In the genomic region with DNA sequence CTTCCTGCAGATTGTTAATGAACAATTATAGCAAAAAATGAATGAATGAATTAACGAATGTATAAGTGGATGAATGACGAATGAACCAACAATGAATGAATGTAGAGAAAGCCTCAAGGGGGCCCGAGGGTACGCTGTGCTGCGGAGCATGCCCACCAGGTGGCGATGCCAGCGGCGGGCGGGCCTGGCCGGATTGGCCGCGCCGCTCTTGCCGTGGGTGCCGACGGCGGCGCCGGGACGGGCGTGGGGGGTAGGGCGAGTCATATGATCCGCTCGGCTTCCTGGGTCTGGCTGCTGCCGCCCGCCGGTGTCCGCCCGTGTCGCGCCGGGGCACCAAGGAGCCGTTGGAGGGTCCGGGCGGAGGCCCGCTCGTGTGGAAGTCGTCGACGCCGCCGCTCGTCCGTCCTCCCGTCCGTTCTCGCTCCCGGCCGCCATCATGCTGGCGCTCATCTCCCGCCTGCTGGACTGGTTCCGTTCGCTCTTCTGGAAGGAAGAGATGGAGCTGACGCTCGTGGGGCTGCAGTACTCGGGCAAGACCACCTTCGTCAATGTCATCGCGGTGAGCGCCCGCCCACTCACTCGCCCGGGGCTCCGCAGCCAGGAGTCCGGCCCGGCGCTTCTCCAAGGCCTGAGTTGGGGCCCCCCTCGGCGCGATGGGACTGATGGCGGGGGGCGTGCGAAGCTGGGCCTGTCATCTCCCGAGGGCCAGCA, we compare ENCODE assay signal across 1 cellular context.
TF ChIP-seq lines count a peak whose summit lies in the region.

A gene (plus strand): TSS at position 263 of the 711 bp plus-strand sequence. CDS start 174 bp downstream, at position 437.

TF ChIP-seq in HepG2, 621 proteins besides CTCF, POLR2A, EP300 and RAD21 (continued from another document and continues in another):
- TF ChIP-seq, protein P1, sequence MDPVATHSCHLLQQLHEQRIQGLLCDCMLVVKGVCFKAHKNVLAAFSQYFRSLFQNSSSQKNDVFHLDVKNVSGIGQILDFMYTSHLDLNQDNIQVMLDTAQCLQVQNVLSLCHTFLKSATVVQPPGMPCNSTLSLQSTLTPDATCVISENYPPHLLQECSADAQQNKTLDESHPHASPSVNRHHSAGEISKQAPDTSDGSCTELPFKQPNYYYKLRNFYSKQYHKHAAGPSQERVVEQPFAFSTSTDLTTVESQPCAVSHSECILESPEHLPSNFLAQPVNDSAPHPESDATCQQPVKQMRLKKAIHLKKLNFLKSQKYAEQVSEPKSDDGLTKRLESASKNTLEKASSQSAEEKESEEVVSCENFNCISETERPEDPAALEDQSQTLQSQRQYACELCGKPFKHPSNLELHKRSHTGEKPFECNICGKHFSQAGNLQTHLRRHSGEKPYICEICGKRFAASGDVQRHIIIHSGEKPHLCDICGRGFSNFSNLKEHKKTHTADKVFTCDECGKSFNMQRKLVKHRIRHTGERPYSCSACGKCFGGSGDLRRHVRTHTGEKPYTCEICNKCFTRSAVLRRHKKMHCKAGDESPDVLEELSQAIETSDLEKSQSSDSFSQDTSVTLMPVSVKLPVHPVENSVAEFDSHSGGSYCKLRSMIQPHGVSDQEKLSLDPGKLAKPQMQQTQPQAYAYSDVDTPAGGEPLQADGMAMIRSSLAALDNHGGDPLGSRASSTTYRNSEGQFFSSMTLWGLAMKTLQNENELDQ (CRISPR knock-in tag; IDR thresholded peaks at IDR 0.05; ENCODE audit: borderline replicate concordance), result no peak
- TF ChIP-seq, protein P2, sequence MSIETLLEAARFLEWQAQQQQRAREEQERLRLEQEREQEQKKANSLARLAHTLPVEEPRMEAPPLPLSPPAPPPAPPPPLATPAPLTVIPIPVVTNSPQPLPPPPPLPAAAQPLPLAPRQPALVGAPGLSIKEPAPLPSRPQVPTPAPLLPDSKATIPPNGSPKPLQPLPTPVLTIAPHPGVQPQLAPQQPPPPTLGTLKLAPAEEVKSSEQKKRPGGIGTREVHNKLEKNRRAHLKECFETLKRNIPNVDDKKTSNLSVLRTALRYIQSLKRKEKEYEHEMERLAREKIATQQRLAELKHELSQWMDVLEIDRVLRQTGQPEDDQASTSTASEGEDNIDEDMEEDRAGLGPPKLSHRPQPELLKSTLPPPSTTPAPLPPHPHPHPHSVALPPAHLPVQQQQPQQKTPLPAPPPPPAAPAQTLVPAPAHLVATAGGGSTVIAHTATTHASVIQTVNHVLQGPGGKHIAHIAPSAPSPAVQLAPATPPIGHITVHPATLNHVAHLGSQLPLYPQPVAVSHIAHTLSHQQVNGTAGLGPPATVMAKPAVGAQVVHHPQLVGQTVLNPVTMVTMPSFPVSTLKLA (IDR thresholded peaks at IDR 0.05), result no peak
- TF ChIP-seq POGZ (CRISPR knock-in tag; IDR thresholded peaks at IDR 0.05) (peak; percentile 98), ZNF296 (CRISPR knock-in tag; conservative IDR thresholded peaks at IDR 0.05) (peak; percentile 38; the same call in 1 of the 2 replicates), ZNF546 (CRISPR knock-in tag; conservative IDR thresholded peaks at IDR 0.05) (peak; percentile 93), HMGA1 (CRISPR knock-in tag; conservative IDR thresholded peaks at IDR 0.05) (no peak), ZNF746 (CRISPR knock-in tag; IDR thresholded peaks at IDR 0.05) (no peak; the same call in 1 of the 2 replicates), ZNF180 (CRISPR knock-in tag; IDR thresholded peaks at IDR 0.05; ENCODE audit: borderline replicate concordance, low read depth) (no peak), ZNF766 (CRISPR knock-in tag; IDR thresholded peaks at IDR 0.05; ENCODE audit: borderline replicate concordance) (peak; percentile 84; the same call in 1 of the 2 replicates), ZNF441 (CRISPR knock-in tag; IDR thresholded peaks at IDR 0.05; ENCODE audit: borderline replicate concordance) (peak; percentile 37; the same call in 1 of the 2 replicates), TBP (CRISPR knock-in tag; IDR thresholded peaks at IDR 0.05) (no peak), EED (CRISPR knock-in tag; IDR thresholded peaks at IDR 0.05) (peak; percentile 81; the same call in 1 of the 2 replicates), ZNF75D (CRISPR knock-in tag; IDR thresholded peaks at IDR 0.05; ENCODE audit: borderline replicate concordance) (no peak), ZNF333 (CRISPR knock-in tag; IDR thresholded peaks at IDR 0.05; ENCODE audit: borderline replicate concordance) (peak; percentile 57; the same call in 1 of the 2 replicates), PAF1 (CRISPR knock-in tag; IDR thresholded peaks at IDR 0.05) (no peak), THAP11 (CRISPR knock-in tag; IDR thresholded peaks at IDR 0.05) (peak; percentile 94), SCMH1 (CRISPR knock-in tag; IDR thresholded peaks at IDR 0.05; ENCODE audit: borderline replicate concordance) (no peak), NFIB (CRISPR knock-in tag; IDR thresholded peaks at IDR 0.05; ENCODE audit: borderline replicate concordance) (no peak), SMARCC2 (IDR thresholded peaks at IDR 0.05) (no peak), ZNF772 (CRISPR knock-in tag; IDR thresholded peaks at IDR 0.05) (peak; percentile 91), NR2F2 (IDR thresholded peaks at IDR 0.05; ENCODE audit: borderline replicate concordance, low read depth) (no peak), ZNF44 (CRISPR knock-in tag; IDR thresholded peaks at IDR 0.05) (no peak), STAG1 (CRISPR knock-in tag; IDR thresholded peaks at IDR 0.05) (peak; percentile 52), MED8 (CRISPR knock-in tag; IDR thresholded peaks at IDR 0.05; ENCODE audit: insufficient replicate concordance) (peak; percentile 65), ZNF550 (CRISPR knock-in tag; IDR thresholded peaks at IDR 0.05; ENCODE audit: borderline replicate concordance) (no peak), ZNF274 (CRISPR knock-in tag; IDR thresholded peaks at IDR 0.05) (no peak), ZC3H13 (CRISPR knock-in tag; IDR thresholded peaks at IDR 0.05) (peak; percentile 81; the same call in 1 of the 2 replicates), ZNF253 (CRISPR knock-in tag; IDR thresholded peaks at IDR 0.05; ENCODE audit: borderline replicate concordance) (no peak), PHF5A (CRISPR knock-in tag; IDR thresholded peaks at IDR 0.05; ENCODE audit: low read depth, unreplicated experiment) (peak; percentile 40), MAFG (CRISPR knock-in tag; IDR thresholded peaks at IDR 0.05) (no peak), ZSCAN31 (CRISPR knock-in tag; IDR thresholded peaks at IDR 0.05; ENCODE audit: low read depth) (peak; percentile 86), ZNF326 (CRISPR knock-in tag; IDR thresholded peaks at IDR 0.05; ENCODE audit: borderline replicate concordance) (no peak)
- TF ChIP-seq, protein P3, sequence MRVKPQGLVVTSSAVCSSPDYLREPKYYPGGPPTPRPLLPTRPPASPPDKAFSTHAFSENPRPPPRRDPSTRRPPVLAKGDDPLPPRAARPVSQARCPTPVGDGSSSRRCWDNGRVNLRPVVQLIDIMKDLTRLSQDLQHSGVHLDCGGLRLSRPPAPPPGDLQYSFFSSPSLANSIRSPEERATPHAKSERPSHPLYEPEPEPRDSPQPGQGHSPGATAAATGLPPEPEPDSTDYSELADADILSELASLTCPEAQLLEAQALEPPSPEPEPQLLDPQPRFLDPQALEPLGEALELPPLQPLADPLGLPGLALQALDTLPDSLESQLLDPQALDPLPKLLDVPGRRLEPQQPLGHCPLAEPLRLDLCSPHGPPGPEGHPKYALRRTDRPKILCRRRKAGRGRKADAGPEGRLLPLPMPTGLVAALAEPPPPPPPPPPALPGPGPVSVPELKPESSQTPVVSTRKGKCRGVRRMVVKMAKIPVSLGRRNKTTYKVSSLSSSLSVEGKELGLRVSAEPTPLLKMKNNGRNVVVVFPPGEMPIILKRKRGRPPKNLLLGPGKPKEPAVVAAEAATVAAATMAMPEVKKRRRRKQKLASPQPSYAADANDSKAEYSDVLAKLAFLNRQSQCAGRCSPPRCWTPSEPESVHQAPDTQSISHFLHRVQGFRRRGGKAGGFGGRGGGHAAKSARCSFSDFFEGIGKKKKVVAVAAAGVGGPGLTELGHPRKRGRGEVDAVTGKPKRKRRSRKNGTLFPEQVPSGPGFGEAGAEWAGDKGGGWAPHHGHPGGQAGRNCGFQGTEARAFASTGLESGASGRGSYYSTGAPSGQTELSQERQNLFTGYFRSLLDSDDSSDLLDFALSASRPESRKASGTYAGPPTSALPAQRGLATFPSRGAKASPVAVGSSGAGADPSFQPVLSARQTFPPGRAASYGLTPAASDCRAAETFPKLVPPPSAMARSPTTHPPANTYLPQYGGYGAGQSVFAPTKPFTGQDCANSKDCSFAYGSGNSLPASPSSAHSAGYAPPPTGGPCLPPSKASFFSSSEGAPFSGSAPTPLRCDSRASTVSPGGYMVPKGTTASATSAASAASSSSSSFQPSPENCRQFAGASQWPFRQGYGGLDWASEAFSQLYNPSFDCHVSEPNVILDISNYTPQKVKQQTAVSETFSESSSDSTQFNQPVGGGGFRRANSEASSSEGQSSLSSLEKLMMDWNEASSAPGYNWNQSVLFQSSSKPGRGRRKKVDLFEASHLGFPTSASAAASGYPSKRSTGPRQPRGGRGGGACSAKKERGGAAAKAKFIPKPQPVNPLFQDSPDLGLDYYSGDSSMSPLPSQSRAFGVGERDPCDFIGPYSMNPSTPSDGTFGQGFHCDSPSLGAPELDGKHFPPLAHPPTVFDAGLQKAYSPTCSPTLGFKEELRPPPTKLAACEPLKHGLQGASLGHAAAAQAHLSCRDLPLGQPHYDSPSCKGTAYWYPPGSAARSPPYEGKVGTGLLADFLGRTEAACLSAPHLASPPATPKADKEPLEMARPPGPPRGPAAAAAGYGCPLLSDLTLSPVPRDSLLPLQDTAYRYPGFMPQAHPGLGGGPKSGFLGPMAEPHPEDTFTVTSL (CRISPR knock-in tag; IDR thresholded peaks at IDR 0.05; ENCODE audit: borderline replicate concordance), result no peak
- TF ChIP-seq, protein P4, sequence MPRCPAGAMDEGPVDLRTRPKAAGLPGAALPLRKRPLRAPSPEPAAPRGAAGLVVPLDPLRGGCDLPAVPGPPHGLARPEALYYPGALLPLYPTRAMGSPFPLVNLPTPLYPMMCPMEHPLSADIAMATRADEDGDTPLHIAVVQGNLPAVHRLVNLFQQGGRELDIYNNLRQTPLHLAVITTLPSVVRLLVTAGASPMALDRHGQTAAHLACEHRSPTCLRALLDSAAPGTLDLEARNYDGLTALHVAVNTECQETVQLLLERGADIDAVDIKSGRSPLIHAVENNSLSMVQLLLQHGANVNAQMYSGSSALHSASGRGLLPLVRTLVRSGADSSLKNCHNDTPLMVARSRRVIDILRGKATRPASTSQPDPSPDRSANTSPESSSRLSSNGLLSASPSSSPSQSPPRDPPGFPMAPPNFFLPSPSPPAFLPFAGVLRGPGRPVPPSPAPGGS (CRISPR knock-in tag; IDR thresholded peaks at IDR 0.05), result peak; percentile 83; the same call in 1 of the 2 replicates
- TF ChIP-seq, protein P5, sequence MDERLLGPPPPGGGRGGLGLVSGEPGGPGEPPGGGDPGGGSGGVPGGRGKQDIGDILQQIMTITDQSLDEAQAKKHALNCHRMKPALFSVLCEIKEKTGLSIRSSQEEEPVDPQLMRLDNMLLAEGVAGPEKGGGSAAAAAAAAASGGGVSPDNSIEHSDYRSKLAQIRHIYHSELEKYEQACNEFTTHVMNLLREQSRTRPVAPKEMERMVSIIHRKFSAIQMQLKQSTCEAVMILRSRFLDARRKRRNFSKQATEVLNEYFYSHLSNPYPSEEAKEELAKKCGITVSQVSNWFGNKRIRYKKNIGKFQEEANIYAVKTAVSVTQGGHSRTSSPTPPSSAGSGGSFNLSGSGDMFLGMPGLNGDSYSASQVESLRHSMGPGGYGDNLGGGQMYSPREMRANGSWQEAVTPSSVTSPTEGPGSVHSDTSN (CRISPR knock-in tag; IDR thresholded peaks at IDR 0.05), result no peak
- TF ChIP-seq, protein P6, sequence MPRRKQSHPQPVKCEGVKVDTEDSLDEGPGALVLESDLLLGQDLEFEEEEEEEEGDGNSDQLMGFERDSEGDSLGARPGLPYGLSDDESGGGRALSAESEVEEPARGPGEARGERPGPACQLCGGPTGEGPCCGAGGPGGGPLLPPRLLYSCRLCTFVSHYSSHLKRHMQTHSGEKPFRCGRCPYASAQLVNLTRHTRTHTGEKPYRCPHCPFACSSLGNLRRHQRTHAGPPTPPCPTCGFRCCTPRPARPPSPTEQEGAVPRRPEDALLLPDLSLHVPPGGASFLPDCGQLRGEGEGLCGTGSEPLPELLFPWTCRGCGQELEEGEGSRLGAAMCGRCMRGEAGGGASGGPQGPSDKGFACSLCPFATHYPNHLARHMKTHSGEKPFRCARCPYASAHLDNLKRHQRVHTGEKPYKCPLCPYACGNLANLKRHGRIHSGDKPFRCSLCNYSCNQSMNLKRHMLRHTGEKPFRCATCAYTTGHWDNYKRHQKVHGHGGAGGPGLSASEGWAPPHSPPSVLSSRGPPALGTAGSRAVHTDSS (CRISPR knock-in tag; conservative IDR thresholded peaks at IDR 0.05), result 0 out of 2 replicates have a peak, but pooled peaks have one; percentile 84
- TF ChIP-seq, protein P7, sequence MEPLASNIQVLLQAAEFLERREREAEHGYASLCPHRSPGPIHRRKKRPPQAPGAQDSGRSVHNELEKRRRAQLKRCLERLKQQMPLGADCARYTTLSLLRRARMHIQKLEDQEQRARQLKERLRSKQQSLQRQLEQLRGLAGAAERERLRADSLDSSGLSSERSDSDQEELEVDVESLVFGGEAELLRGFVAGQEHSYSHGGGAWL (CRISPR knock-in tag; IDR thresholded peaks at IDR 0.05), result peak; percentile 42; the same call in 1 of the 2 replicates
- TF ChIP-seq, protein P8, sequence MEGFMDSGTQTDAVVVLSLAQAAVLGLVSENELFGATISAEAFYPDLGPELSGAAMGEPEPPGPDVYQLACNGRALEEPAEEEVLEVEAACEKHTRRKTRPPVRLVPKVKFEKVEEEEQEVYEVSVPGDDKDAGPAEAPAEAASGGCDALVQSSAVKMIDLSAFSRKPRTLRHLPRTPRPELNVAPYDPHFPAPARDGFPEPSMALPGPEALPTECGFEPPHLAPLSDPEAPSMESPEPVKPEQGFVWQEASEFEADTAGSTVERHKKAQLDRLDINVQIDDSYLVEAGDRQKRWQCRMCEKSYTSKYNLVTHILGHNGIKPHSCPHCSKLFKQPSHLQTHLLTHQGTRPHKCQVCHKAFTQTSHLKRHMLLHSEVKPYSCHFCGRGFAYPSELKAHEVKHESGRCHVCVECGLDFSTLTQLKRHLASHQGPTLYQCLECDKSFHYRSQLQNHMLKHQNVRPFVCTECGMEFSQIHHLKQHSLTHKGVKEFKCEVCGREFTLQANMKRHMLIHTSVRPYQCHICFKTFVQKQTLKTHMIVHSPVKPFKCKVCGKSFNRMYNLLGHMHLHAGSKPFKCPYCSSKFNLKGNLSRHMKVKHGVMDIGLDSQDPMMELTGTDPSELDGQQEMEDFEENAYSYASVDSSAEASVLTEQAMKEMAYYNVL (CRISPR knock-in tag; IDR thresholded peaks at IDR 0.05; ENCODE audit: borderline replicate concordance), result peak; percentile 78
- TF ChIP-seq, protein P9, sequence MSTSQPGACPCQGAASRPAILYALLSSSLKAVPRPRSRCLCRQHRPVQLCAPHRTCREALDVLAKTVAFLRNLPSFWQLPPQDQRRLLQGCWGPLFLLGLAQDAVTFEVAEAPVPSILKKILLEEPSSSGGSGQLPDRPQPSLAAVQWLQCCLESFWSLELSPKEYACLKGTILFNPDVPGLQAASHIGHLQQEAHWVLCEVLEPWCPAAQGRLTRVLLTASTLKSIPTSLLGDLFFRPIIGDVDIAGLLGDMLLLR (CRISPR knock-in tag; IDR thresholded peaks at IDR 0.05), result peak; percentile 72
- TF ChIP-seq, protein P10, sequence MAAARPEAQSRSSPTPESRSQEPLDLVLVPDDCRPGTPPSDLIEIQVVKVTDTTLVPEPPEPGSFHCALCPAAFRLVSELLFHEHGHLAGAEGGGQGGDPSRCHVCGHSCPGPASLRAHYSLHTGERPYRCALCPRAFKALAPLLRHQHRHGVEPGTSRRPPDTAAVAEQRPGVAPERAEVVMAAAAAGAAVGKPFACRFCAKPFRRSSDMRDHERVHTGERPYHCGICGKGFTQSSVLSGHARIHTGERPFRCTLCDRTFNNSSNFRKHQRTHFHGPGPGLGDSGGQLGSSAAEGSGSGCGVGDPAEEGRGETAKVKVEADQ (CRISPR knock-in tag; IDR thresholded peaks at IDR 0.05; ENCODE audit: borderline replicate concordance), result peak; percentile 90; the same call in 1 of the 2 replicates
